ENCODE assay signal across 13 cellular contexts in the genomic region with DNA sequence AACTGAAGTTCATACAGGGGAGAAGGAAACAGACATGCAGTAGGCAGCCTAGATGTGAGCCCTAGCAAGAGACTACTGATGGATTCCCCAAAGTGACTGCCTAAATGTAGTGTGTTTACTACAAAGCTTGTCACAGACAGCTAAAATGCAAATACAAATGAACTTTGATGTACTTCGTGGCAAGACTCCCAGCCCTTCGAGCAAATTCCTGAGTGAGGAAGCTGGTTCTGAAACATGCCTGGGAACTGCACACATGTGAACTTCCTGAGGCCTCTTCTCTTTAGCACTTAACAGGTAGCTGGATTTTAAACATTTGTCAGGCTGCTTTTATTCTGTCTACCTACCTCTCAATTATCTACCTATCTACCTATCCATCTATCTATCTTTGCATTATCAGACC. TPM values are rescaled to one million over a fixed set of nuclear protein-coding genes. Genes with fewer than 3 reads are reported as not detected.
DNase-seq lines count a peak whose midpoint lies in the region; ATAC-seq, FAIRE-seq and TF ChIP-seq lines count a peak whose summit lies in the region.
"Had no signal": no experiment of that assay in that cellular context is flagged by ENCODE, and none has a peak within 500 bp of the region (broad histone marks: within the 10 kb centered on the region; RNA-seq: fewer than 3 reads in every experiment).

No MANE protein-coding gene starts in this region.

- DNase-seq in NCI-H69 (lab: John Stamatoyannopoulos, UW) = peak; percentile 61
- DNase-seq in epithelial cell of esophagus (ENCODE audit: low read depth) = peak; percentile 41
- no peak for DNase-seq in mesothelial cell of epicardium (ENCODE audit: low spot score in 2 of 2, unreplicated experiment in 2 of 2)
- no peak for DNase-seq in small intestine
- no peak for DNase-seq in T-helper 1 cell
- no peak for DNase-seq in stimulated activated effector memory CD8-positive, alpha-beta T cell treated with anti-CD3 and anti-CD28 coated beads, Interleukin-12 subunit alpha, Interleukin-12 subunit beta, amount 100 ng/mL, for 72 hours (ENCODE audit: low spot score in 2 of 2)
- DNase-seq: activated effector memory CD4-positive, alpha-beta T cell treated with Interleukin-2 at 50 U/mL for 16 hours; cortex of kidney; NCI-H1417 treated with DMSO at 0.1 percent for 48 hours; stimulated activated CD4-positive, alpha-beta T cell treated with anti-CD3 and anti-CD28 coated beads, Interleukin-2, amount 100 ng/mL, for 48 hours; WERI-Rb-1 had no signal

- H3K27me3 ChIP-seq in small intestine (ENCODE audit: control insufficient read depth in 2 of 2, insufficient read depth in 2 of 2, low read length in 2 of 2) = no peaks in the 10 kb centered on the region

- no peaks in the 10 kb centered on the region for H3K36me3 ChIP-seq in small intestine (ENCODE audit: control insufficient read depth in 2 of 2, insufficient read depth in 2 of 2, low read length in 2 of 2)
- H3K36me3 ChIP-seq: WERI-Rb-1 had no signal

- H3K27ac ChIP-seq in 22Rv1 = peak overlapping the region; percentile 51
- H3K27ac ChIP-seq in small intestine (ENCODE audit: low read depth in 1 of 2, low read length in 1 of 2) = peak overlapping the region in 1 of 2 donors; percentile 34
- H3K27ac ChIP-seq: WERI-Rb-1 had no signal

- FAIRE-seq in small intestine (lab: Jason Lieb, UNC) = no peak

- H3K9me3 Mint-ChIP-seq in mesothelial cell of epicardium = no peaks in the 10 kb centered on the region
- no peaks in the 10 kb centered on the region for H3K9me3 Mint-ChIP-seq in stimulated activated effector memory CD8-positive, alpha-beta T cell treated with anti-CD3 and anti-CD28 coated beads, Interleukin-12 subunit alpha, Interleukin-12 subunit beta, amount 100 ng/mL, for 72 hours

- no peak for ATAC-seq in HG03039 (IDR thresholded peaks at IDR 0.05; ENCODE audit: unreplicated experiment)
- no peak for ATAC-seq in stimulated activated effector memory CD8-positive, alpha-beta T cell treated with anti-CD3 and anti-CD28 coated beads, Interleukin-12 subunit alpha, Interleukin-12 subunit beta, amount 100 ng/mL, for 72 hours

- no peaks in the 10 kb centered on the region for H3K27me3 Mint-ChIP-seq in mesothelial cell of epicardium (ENCODE audit: low read depth)

- 5 to 12% (median 10%) methylated on average over 2 of the region's 2 CpGs for WGBS in small intestine, 3 donors

- H3K27ac Mint-ChIP-seq in mesothelial cell of epicardium = peak overlapping the region; percentile 93
- H3K27ac Mint-ChIP-seq in stimulated activated effector memory CD8-positive, alpha-beta T cell treated with anti-CD3 and anti-CD28 coated beads, Interleukin-12 subunit alpha, Interleukin-12 subunit beta, amount 100 ng/mL, for 72 hours = no peak overlapping the region

- TF ChIP-seq CTCF in 22Rv1 (IDR thresholded peaks at IDR 0.05) = no peak
- TF ChIP-seq CTCF in epithelial cell of esophagus (IDR thresholded peaks at IDR 0.05; ENCODE audit: insufficient read depth, low read depth, low read length, missing control alignments) = no peak
- no peak for TF ChIP-seq CTCF in mesothelial cell of epicardium (IDR thresholded peaks at IDR 0.05; ENCODE audit: unreplicated experiment)

- H3K36me3 Mint-ChIP-seq in mesothelial cell of epicardium = no peaks in the 10 kb centered on the region
- peaks cover 5% of the 10 kb centered on the region for H3K36me3 Mint-ChIP-seq in stimulated activated effector memory CD8-positive, alpha-beta T cell treated with anti-CD3 and anti-CD28 coated beads, Interleukin-12 subunit alpha, Interleukin-12 subunit beta, amount 100 ng/mL, for 72 hours

- H3K4me3 ChIP-seq in epithelial cell of esophagus (ENCODE audit: low read length) (no peak overlapping the region), small intestine (ENCODE audit: low read depth in 1 of 2, low read length in 2 of 2) (no peak overlapping the region)

- no peak overlapping the region for H3K4me3 Mint-ChIP-seq in mesothelial cell of epicardium
- H3K4me3 Mint-ChIP-seq in stimulated activated effector memory CD8-positive, alpha-beta T cell treated with anti-CD3 and anti-CD28 coated beads, Interleukin-12 subunit alpha, Interleukin-12 subunit beta, amount 100 ng/mL, for 72 hours = no peak overlapping the region

- peaks cover 87% of the 10 kb centered on the region for H3K4me1 Mint-ChIP-seq in mesothelial cell of epicardium
- peaks cover 24% of the 10 kb centered on the region for H3K4me1 Mint-ChIP-seq in stimulated activated effector memory CD8-positive, alpha-beta T cell treated with anti-CD3 and anti-CD28 coated beads, Interleukin-12 subunit alpha, Interleukin-12 subunit beta, amount 100 ng/mL, for 72 hours

- H3K9me3 ChIP-seq in small intestine (ENCODE audit: control insufficient read depth, low read depth) = no peaks in the 10 kb centered on the region

- H3K4me1 ChIP-seq in small intestine (ENCODE audit: control insufficient read depth in 2 of 2, insufficient read depth in 1 of 2, low read depth in 1 of 2, low read length in 1 of 2) = peaks cover 0 to 16% of the 10 kb centered on the region in 2 donors

RNA-seq across cellular contexts. Expression of gene IRF2BP2, which starts 6.7 kb away (rescaled TPM):
- total RNA-seq in mesothelial cell of epicardium = 130 to 134 TPM (median 130 TPM) in 3 replicates
- 10 to 100 TPM; 42.4 to 80.6 (median 47.2) TPM for polyA plus RNA-seq in small intestine

Comparison
In these comparisons a context has a peak if more than half of its experiments do, and no peak if none do; other contexts are left out.
1. DNase-seq: peak in NCI-H69 (single experiment) and epithelial cell of esophagus (single experiment); none in mesothelial cell of epicardium (0 of 2), small intestine (single experiment), T-helper 1 cell (0 of 5) and stimulated activated effector memory CD8-positive, alpha-beta T cell treated with anti-CD3 and anti-CD28 coated beads, Interleukin-12 subunit alpha, Interleukin-12 subunit beta, amount 100 ng/mL, for 72 hours (0 of 2).